ENCODE assay signal across 9 cellular contexts in the genomic region with DNA sequence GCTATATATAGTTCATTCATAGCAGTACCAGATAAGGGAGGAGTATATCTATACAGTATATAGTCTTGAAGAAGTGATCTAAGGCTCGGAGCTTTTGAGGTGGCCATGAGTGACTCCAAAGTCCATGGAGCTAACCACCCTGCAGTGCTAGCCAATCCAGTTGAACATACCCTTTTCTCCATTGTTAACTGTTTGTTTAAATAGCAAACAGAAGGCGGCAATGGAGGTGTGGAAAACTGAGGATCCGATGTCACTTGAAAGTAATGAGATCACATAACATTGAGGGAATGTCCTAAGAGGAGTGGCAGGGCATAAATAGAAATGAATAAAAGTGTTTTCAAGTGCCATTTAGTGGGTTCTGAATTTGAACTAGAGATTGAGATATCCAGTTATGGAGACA. TPM values are rescaled to one million over a fixed set of nuclear protein-coding genes. Genes with fewer than 3 reads are reported as not detected.
DNase-seq lines count a peak whose midpoint lies in the region; ATAC-seq, FAIRE-seq and TF ChIP-seq lines count a peak whose summit lies in the region.
"Had no signal": no experiment of that assay in that cellular context is flagged by ENCODE, and none has a peak within 500 bp of the region (broad histone marks: within the 10 kb centered on the region; RNA-seq: fewer than 3 reads in every experiment).

No MANE protein-coding gene starts in this region.

- FAIRE-seq in endothelial cell of umbilical vein (lab: Jason Lieb, UNC) = no peak

- DNase-seq in T-helper 1 cell = no peak
- peak; percentile 79 for DNase-seq in NCI-H510A (lab: John Stamatoyannopoulos, UW)
- DNase-seq in endothelial cell of umbilical vein (ENCODE audit: low read depth, low spot score) = peak; percentile 48
- no peak for DNase-seq in skeletal muscle cell (ENCODE audit: low read depth)
- no peak for DNase-seq in activated CD4-positive, alpha-beta T cell treated with anti-CD3 and anti-CD28 coated beads for 48 hours
- DNase-seq in endothelial cell (ENCODE audit: low spot score) = no peak
- DNase-seq: CD8-positive, alpha-beta T cell had no signal

- H3K27ac Mint-ChIP-seq in T-helper 1 cell treated with Interleukin-12 subunit alpha and Interleukin-12 subunit beta and Interleukin-4 antibody, amounts not matched to agents 30 μg/mL and 1 μg/mL, for 36 hours = peak overlapping the region; percentile 50
- H3K27ac Mint-ChIP-seq in endothelial cell (ENCODE audit: unreplicated experiment) = no peak overlapping the region

- no peaks in the 10 kb centered on the region for H3K9me1 ChIP-seq in endothelial cell of umbilical vein (replicated peaks; ENCODE audit: control insufficient read depth, extremely low read depth, insufficient read depth, low read length)

- peak; percentile 40 for TF ChIP-seq POLR2A in endothelial cell of umbilical vein (IDR thresholded peaks at IDR 0.05; ENCODE audit: low read depth, low read length)

- H3K79me2 ChIP-seq in endothelial cell of umbilical vein (ENCODE audit: control insufficient read depth, insufficient read depth, low read length) = peaks cover 49% of the 10 kb centered on the region

- dilution Hi-C loops in endothelial cell of umbilical vein (cut with MboI; ENCODE audit: extremely low pct_ligation_motif_present, low sequenced_read_pairs) = loop anchor here (25.0 kb wide), 1 partner anchor 288 kb away; no protein-coding TSS in a partner anchor

- H3K4me3 Mint-ChIP-seq in T-helper 1 cell treated with Interleukin-12 subunit alpha and Interleukin-12 subunit beta and Interleukin-4 antibody, amounts not matched to agents 30 μg/mL and 1 μg/mL, for 36 hours = peak overlapping the region; percentile 94
- H3K4me3 Mint-ChIP-seq in endothelial cell (ENCODE audit: unreplicated experiment) = no peak overlapping the region

- H3K9me3 Mint-ChIP-seq in T-helper 1 cell treated with Interleukin-12 subunit alpha and Interleukin-12 subunit beta and Interleukin-4 antibody, amounts not matched to agents 30 μg/mL and 1 μg/mL, for 36 hours = no peaks in the 10 kb centered on the region
- H3K9me3 Mint-ChIP-seq in endothelial cell (ENCODE audit: unreplicated experiment) = no peaks in the 10 kb centered on the region
- H3K9me3 Mint-ChIP-seq: CD8-positive, alpha-beta T cell had no signal

- BruUV-seq in endothelial cell of umbilical vein (replicated peaks; lab: Mats Ljungman, UMichigan) = no TSS peak

- no peaks in the 10 kb centered on the region for H3K27me3 ChIP-seq in endothelial cell of umbilical vein (ENCODE audit: control insufficient read depth in 2 of 2, insufficient read depth in 2 of 2, low read length in 2 of 2)

- no peak overlapping the region for H2AFZ ChIP-seq in endothelial cell of umbilical vein (ENCODE audit: low read depth, low read length)

- H3K27ac ChIP-seq in endothelial cell of umbilical vein (ENCODE audit: insufficient read depth, low read depth, low read length) = peak overlapping the region; percentile 8

- H3K4me1 ChIP-seq in endothelial cell of umbilical vein (ENCODE audit: control insufficient read depth, extremely low read depth, insufficient read depth, low read length) = peaks cover 38% of the 10 kb centered on the region

- no peak for TF ChIP-seq CTCF in endothelial cell of umbilical vein (IDR thresholded peaks at IDR 0.05; ENCODE audit: extremely low read depth in 1 of 2, insufficient read depth in 1 of 2, low read depth in 1 of 2, low read length in 2 of 2)
- no peak for TF ChIP-seq CTCF in endothelial cell (IDR thresholded peaks at IDR 0.05; ENCODE audit: unreplicated experiment)

- ATAC-seq in GM18498 (IDR thresholded peaks at IDR 0.05; ENCODE audit: unreplicated experiment) = no peak
- ATAC-seq: CD8-positive, alpha-beta T cell had no signal

- H3K4me2 ChIP-seq in endothelial cell of umbilical vein (ENCODE audit: insufficient read depth, low read length) = peak overlapping the region; percentile 91

- H3K4me3 ChIP-seq in endothelial cell of umbilical vein (replicated peaks in 1 of 3; ENCODE audit: insufficient read depth in 1 of 3, low read depth in 1 of 3, low read length in 3 of 3) (peak overlapping the region in 2 of 3 experiments; percentile 72 to 81), skeletal muscle cell (ENCODE audit: low read depth, low read length) (peak overlapping the region; percentile 10)

- H3K4me1 Mint-ChIP-seq in T-helper 1 cell treated with Interleukin-12 subunit alpha and Interleukin-12 subunit beta and Interleukin-4 antibody, amounts not matched to agents 30 μg/mL and 1 μg/mL, for 36 hours (ENCODE audit: low read depth) = peaks cover 56% of the 10 kb centered on the region
- H3K4me1 Mint-ChIP-seq in endothelial cell (ENCODE audit: unreplicated experiment) = peaks cover 2% of the 10 kb centered on the region

- peaks cover 3 to 27% of the 10 kb centered on the region in 2 experiments for H3K36me3 ChIP-seq in endothelial cell of umbilical vein (ENCODE audit: control insufficient read depth in 2 of 2, extremely low read depth in 1 of 2, insufficient read depth in 2 of 2, low read length in 2 of 2)

- peak overlapping the region; percentile 56 for H3K9ac ChIP-seq in endothelial cell of umbilical vein (replicated peaks; ENCODE audit: extremely low read depth, insufficient read depth, low read length)

- POLR2A ChIA-PET in endothelial cell of umbilical vein (lab: Charles Lee) = interaction anchor here (0.9 to 1.5 kb wide), 3 partner anchors 10 to 46 kb away, joined by 4 to 10 read pairs (median 5); partner anchors contain the start of gene SNAPC1

- H3K27me3 Mint-ChIP-seq in T-helper 1 cell treated with Interleukin-12 subunit alpha and Interleukin-12 subunit beta and Interleukin-4 antibody, amounts not matched to agents 30 μg/mL and 1 μg/mL, for 36 hours (ENCODE audit: low read depth) = no peaks in the 10 kb centered on the region
- H3K27me3 Mint-ChIP-seq in endothelial cell (ENCODE audit: unreplicated experiment) = peaks cover 3% of the 10 kb centered on the region

- peaks cover 49% of the 10 kb centered on the region for H3K36me3 Mint-ChIP-seq in T-helper 1 cell treated with Interleukin-12 subunit alpha and Interleukin-12 subunit beta and Interleukin-4 antibody, amounts not matched to agents 30 μg/mL and 1 μg/mL, for 36 hours (ENCODE audit: low read depth)
- peaks cover 13% of the 10 kb centered on the region for H3K36me3 Mint-ChIP-seq in endothelial cell (ENCODE audit: low read depth, unreplicated experiment)

- CTCF ChIA-PET in endothelial cell of umbilical vein (lab: Charles Lee) = interaction anchor here (0.7 to 2.5 kb wide), 9 partner anchors 12 to 377 kb away, joined by 3 to 24 read pairs (median 5); partner anchors contain the start of gene SNAPC1

- intact Hi-C loops in endothelial cell of umbilical vein (cut with micrococcal nuclease) = loop anchor here (2.0 kb wide), 1 partner anchor 87 kb away; no protein-coding TSS in a partner anchor

- no peaks in the 10 kb centered on the region for H3K9me3 ChIP-seq in endothelial cell of umbilical vein (replicated peaks; ENCODE audit: control insufficient read depth, insufficient read depth, low read length)

- H4K20me1 ChIP-seq in endothelial cell of umbilical vein (replicated peaks; ENCODE audit: control insufficient read depth, extremely low read depth, insufficient read depth, low read length) = peaks cover 2% of the 10 kb centered on the region

TF ChIP-seq in endothelial cell of umbilical vein, 7 proteins besides CTCF, POLR2A, EP300 and RAD21:
- TF ChIP-seq EZH2 (IDR thresholded peaks at IDR 0.05; ENCODE audit: borderline replicate concordance, low read depth, low read length, severe bottlenecking) (no peak), JUN (IDR thresholded peaks at IDR 0.05; ENCODE audit: borderline replicate concordance, insufficient read depth, insufficient read length, low read depth) (no peak), POLR2AphosphoS5 (IDR thresholded peaks at IDR 0.05; ENCODE audit: insufficient read depth, low read depth, low read length) (no peak), FOS (IDR thresholded peaks at IDR 0.05; ENCODE audit: borderline replicate concordance, insufficient read depth, low read length) (no peak), MYC (IDR thresholded peaks at IDR 0.05; ENCODE audit: low read depth, low read length) (no peak), GATA2 (IDR thresholded peaks at IDR 0.05; ENCODE audit: insufficient read depth, insufficient read length, low read depth, low read length) (no peak)
- TF ChIP-seq, protein P1, sequence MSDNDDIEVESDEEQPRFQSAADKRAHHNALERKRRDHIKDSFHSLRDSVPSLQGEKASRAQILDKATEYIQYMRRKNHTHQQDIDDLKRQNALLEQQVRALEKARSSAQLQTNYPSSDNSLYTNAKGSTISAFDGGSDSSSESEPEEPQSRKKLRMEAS (IDR thresholded peaks at IDR 0.05; ENCODE audit: insufficient read depth, insufficient read length) = no peak

RNA-seq across cellular contexts. Expression of gene SNAPC1, which starts 12.4 kb away (rescaled TPM):
- total RNA-seq in endothelial cell of umbilical vein = 12.7 and 21.8 TPM in 2 replicates
- 7.7 and 14.3 TPM in 2 replicates for polyA plus RNA-seq in endothelial cell of umbilical vein
- polyA plus RNA-seq in endothelial cell of umbilical vein (2011; cell fraction: cytosol; rRNA removed) = 13.7 and 15.0 TPM in 2 replicates
- polyA plus RNA-seq in endothelial cell of umbilical vein (2011; cell fraction: nucleus; rRNA removed) = 8.4 and 13.5 TPM in 2 replicates
- polyA plus RNA-seq in endothelial cell of umbilical vein (2012) = 34.1 and 59.0 TPM in 2 replicates
- 3.6 TPM in 2 replicates for polyA minus RNA-seq in endothelial cell of umbilical vein
- 2.4 TPM for polyA minus RNA-seq in endothelial cell of umbilical vein (2011; cell fraction: cytosol; rRNA and poly(A)+ RNA removed)
- 4.7 and 5.5 TPM in 2 replicates for polyA minus RNA-seq in endothelial cell of umbilical vein (2011; cell fraction: nucleus; rRNA and poly(A)+ RNA removed)
- total RNA-seq in endothelial cell (ENCODE audit: unreplicated experiment) = 5.2 TPM

RNA-seq across cellular contexts. Expression of gene HIF1A, which starts 54.6 kb away (rescaled TPM):
- total RNA-seq in endothelial cell of umbilical vein (179 and 180 TPM in 2 replicates), endothelial cell (ENCODE audit: unreplicated experiment) (203 TPM)
- polyA plus RNA-seq in endothelial cell of umbilical vein = 47.5 and 58.3 TPM in 2 replicates
- polyA plus RNA-seq in endothelial cell of umbilical vein (2011; cell fraction: cytosol; rRNA removed) = 54.8 and 55.8 TPM in 2 replicates
- polyA plus RNA-seq in endothelial cell of umbilical vein (2011; cell fraction: nucleus; rRNA removed) = 85.6 and 122 TPM in 2 replicates
- polyA plus RNA-seq in endothelial cell of umbilical vein (2012) = 80.0 and 108 TPM in 2 replicates
- polyA minus RNA-seq in endothelial cell of umbilical vein = 163 and 192 TPM in 2 replicates
- 137 TPM for polyA minus RNA-seq in endothelial cell of umbilical vein (2011; cell fraction: cytosol; rRNA and poly(A)+ RNA removed)
- 189 and 207 TPM in 2 replicates for polyA minus RNA-seq in endothelial cell of umbilical vein (2011; cell fraction: nucleus; rRNA and poly(A)+ RNA removed)

Comparison
In these comparisons a context has a peak if more than half of its experiments do, and no peak if none do; other contexts are left out.
1. DNase-seq: peak in NCI-H510A (single experiment) and endothelial cell of umbilical vein (single experiment); none in T-helper 1 cell (0 of 5), skeletal muscle cell (single experiment), activated CD4-positive, alpha-beta T cell treated with anti-CD3 and anti-CD28 coated beads for 48 hours (single experiment) and endothelial cell (single experiment).